1 cellular context compared by ENCODE assay signal in genomic region chr19:56147307-56147706, GRCh38.
TF ChIP-seq lines count a peak whose summit lies in the region.

No MANE protein-coding gene starts in this region.

TF ChIP-seq in K562, 482 proteins besides CTCF, POLR2A, EP300 and RAD21:
- TF ChIP-seq ZNF398 (CRISPR knock-in tag; IDR thresholded peaks at IDR 0.05) (no peak), CTCFL (IDR thresholded peaks at IDR 0.05; ENCODE audit: borderline replicate concordance, insufficient read depth, low read depth, low read length, poor library complexity, severe bottlenecking) (no peak), MAX (CRISPR knock-in tag; IDR thresholded peaks at IDR 0.05) (no peak), RBFOX2 (IDR thresholded peaks at IDR 0.05; ENCODE audit: low read depth, low read length) (peak; percentile 48)
TF ChIP-seq in K562: peak in this region for 1.
